In the genomic region with DNA sequence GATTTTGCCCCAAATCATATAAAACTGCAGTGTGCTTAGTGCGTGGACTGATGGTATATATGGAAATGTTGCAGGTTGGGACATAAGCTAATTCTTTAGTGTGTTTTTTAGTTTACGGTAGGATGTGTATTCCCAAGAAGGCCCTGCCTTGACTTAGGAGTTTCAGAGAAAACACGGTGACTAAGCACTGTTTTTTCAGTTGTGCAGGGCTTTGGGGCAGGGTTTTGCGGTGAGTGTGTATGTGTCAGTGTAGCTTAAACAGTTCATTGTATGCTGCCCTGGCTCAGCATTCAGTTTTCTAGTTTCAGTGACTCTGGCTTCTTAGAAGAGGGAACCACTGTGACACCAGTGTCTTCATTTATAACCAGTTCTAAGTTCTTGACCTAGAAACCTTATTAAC, we compare ENCODE assay signal across 13 cellular contexts.
DNase-seq lines count a peak whose midpoint lies in the region; ATAC-seq and TF ChIP-seq lines count a peak whose summit lies in the region.
"Had no signal": no experiment of that assay in that cellular context is flagged by ENCODE, and none has a peak within 500 bp of the region (broad histone marks: within the 10 kb centered on the region; RNA-seq: fewer than 3 reads in every experiment).

No MANE protein-coding gene starts in this region.

- no peak for TF ChIP-seq CTCF in fibroblast of mammary gland (conservative IDR thresholded peaks at IDR 0.05; ENCODE audit: control insufficient read depth, insufficient read depth, low read depth, low read length)
- TF ChIP-seq CTCF in body of pancreas (IDR thresholded peaks at IDR 0.05) = no peak

- DNase-seq in HT1080 (ENCODE audit: low read depth) (peak; percentile 86), amniotic epithelial cell (ENCODE audit: low read depth) (peak; percentile 89), fibroblast of mammary gland (ENCODE audit: low read depth) (peak; percentile 15), body of pancreas (no peak), NCI-H1105 (lab: John Stamatoyannopoulos, UW) (no peak)
- DNase-seq: activated naive CD8-positive, alpha-beta T cell treated with anti-CD3 and anti-CD28 coated beads for 36 hours; activated T-cell treated with anti-CD3 and anti-CD28 coated beads for 4 hours; AML-193; stimulated activated CD4-positive, alpha-beta T cell treated with anti-CD3 and anti-CD28 coated beads, Interleukin-4, amount 100 ng/mL, for 1 hour had no signal

- no peaks in the 10 kb centered on the region for H3K9me3 ChIP-seq in body of pancreas

- TF ChIP-seq POLR2A in body of pancreas (IDR thresholded peaks at IDR 0.05) = no peak

- no peak overlapping the region for H3K4me3 ChIP-seq in fibroblast of mammary gland (ENCODE audit: control insufficient read depth, low read depth, low read length)
- H3K4me3 ChIP-seq in rectal smooth muscle tissue (ENCODE audit: low read length) = no peak overlapping the region
- H3K4me3 ChIP-seq in body of pancreas = no peak overlapping the region

- ATAC-seq in body of pancreas = no peak
- no peak for ATAC-seq in HG02870 (IDR thresholded peaks at IDR 0.05; ENCODE audit: unreplicated experiment)
- ATAC-seq in HG02970 (IDR thresholded peaks at IDR 0.05; ENCODE audit: low FRiP score, unreplicated experiment) = no peak
- ATAC-seq: foreskin keratinocyte had no signal

- no peak overlapping the region for H3K9ac ChIP-seq in rectal smooth muscle tissue (ENCODE audit: low read length)

- 90 to 93% methylated on average over 4 of the region's 4 CpGs for WGBS in body of pancreas, 2 donors

- no peaks in the 10 kb centered on the region for H3K27me3 ChIP-seq in rectal smooth muscle tissue (ENCODE audit: control insufficient read depth, insufficient read depth, low read length)
- H3K27me3 ChIP-seq in body of pancreas = no peaks in the 10 kb centered on the region
- H3K27me3 ChIP-seq: foreskin keratinocyte had no signal

- H3K36me3 ChIP-seq in rectal smooth muscle tissue (ENCODE audit: control insufficient read depth, insufficient read depth, low read length) (no peaks in the 10 kb centered on the region), body of pancreas (replicated peaks in 1 of 2; ENCODE audit: insufficient read depth in 1 of 2, low read depth in 2 of 2) (no peaks in the 10 kb centered on the region)

- intact Hi-C loops in body of pancreas (cut with DNase I) = no loop called here

- H3K4me1 ChIP-seq in rectal smooth muscle tissue (ENCODE audit: control insufficient read depth, insufficient read depth, low read length) (peaks cover 16% of the 10 kb centered on the region), body of pancreas (no peaks in the 10 kb centered on the region)

- H3K27ac ChIP-seq in rectal smooth muscle tissue (ENCODE audit: low read depth, low read length) (peak overlapping the region; percentile 42), body of pancreas (no peak overlapping the region)
- H3K27ac ChIP-seq: foreskin keratinocyte had no signal

Comparison
In these comparisons a context has a peak if more than half of its experiments do, and no peak if none do; other contexts are left out.
1. DNase-seq: peak in HT1080 (single experiment), amniotic epithelial cell (single experiment) and fibroblast of mammary gland (single experiment); none in body of pancreas (0 of 4) and NCI-H1105 (single experiment).